Comparison of ENCODE assay signal across 1 cellular context in genomic region chr11:19978668-19979518, GRCh38.
TF ChIP-seq lines count a peak whose summit lies in the region.

No MANE protein-coding gene starts in this region.

TF ChIP-seq in K562, 482 proteins besides CTCF, POLR2A, EP300 and RAD21 (continued from another document and continues in another):
- TF ChIP-seq USF1 (CRISPR knock-in tag; IDR thresholded peaks at IDR 0.05), result no peak
- TF ChIP-seq NR4A1 (CRISPR knock-in tag; IDR thresholded peaks at IDR 0.05), result no peak
- TF ChIP-seq NR4A1 (tag; IDR thresholded peaks at IDR 0.05), result peak; percentile 70; the same call in 1 of the 2 replicates
- TF ChIP-seq RHOXF2B (CRISPR knock-in tag; conservative IDR thresholded peaks at IDR 0.05), result 0 out of 2 replicates have a peak, but pooled peaks have one; percentile 87
- no peak for TF ChIP-seq SIN3B (IDR thresholded peaks at IDR 0.05; ENCODE audit: low read depth)
- TF ChIP-seq ZNF253 (CRISPR knock-in tag; conservative IDR thresholded peaks at IDR 0.05), result no peak
- no peak for TF ChIP-seq CREB1 (IDR thresholded peaks at IDR 0.05)
- TF ChIP-seq CREB1 (CRISPR knock-in tag; IDR thresholded peaks at IDR 0.05), result no peak
- no peak for TF ChIP-seq ZNF695 (CRISPR knock-in tag; IDR thresholded peaks at IDR 0.05)
- TF ChIP-seq EP400 (IDR thresholded peaks at IDR 0.05), result peak; percentile 74
- no peak for TF ChIP-seq ELF4 (CRISPR knock-in tag; IDR thresholded peaks at IDR 0.05)
- no peak for TF ChIP-seq SRSF1 (IDR thresholded peaks at IDR 0.05; ENCODE audit: low read depth, low read length)
- TF ChIP-seq PBX2 (CRISPR knock-in tag; IDR thresholded peaks at IDR 0.05; ENCODE audit: low read depth), result no peak
- TF ChIP-seq PBX2 (tag; conservative IDR thresholded peaks at IDR 0.05; ENCODE audit: low read depth), result peak; percentile 30; the same call in 1 of the 2 replicates
- no peak for TF ChIP-seq SLC30A9 (CRISPR knock-in tag; IDR thresholded peaks at IDR 0.05)
- TF ChIP-seq, protein P1, sequence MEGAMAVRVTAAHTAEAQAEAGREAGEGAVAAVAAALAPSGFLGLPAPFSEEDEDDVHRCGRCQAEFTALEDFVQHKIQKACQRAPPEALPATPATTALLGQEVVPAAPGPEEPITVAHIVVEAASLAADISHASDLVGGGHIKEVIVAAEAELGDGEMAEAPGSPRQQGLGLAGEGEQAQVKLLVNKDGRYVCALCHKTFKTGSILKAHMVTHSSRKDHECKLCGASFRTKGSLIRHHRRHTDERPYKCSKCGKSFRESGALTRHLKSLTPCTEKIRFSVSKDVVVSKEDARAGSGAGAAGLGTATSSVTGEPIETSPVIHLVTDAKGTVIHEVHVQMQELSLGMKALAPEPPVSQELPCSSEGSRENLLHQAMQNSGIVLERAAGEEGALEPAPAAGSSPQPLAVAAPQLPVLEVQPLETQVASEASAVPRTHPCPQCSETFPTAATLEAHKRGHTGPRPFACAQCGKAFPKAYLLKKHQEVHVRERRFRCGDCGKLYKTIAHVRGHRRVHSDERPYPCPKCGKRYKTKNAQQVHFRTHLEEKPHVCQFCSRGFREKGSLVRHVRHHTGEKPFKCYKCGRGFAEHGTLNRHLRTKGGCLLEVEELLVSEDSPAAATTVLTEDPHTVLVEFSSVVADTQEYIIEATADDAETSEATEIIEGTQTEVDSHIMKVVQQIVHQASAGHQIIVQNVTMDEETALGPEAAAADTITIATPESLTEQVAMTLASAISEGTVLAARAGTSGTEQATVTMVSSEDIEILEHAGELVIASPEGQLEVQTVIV (CRISPR knock-in tag; IDR thresholded peaks at IDR 0.05; ENCODE audit: borderline replicate concordance), result peak; percentile 74; the same call in 1 of the 2 replicates
- no peak for TF ChIP-seq ZNF445 (CRISPR knock-in tag; IDR thresholded peaks at IDR 0.05; ENCODE audit: low read depth)
- TF ChIP-seq, protein P2, sequence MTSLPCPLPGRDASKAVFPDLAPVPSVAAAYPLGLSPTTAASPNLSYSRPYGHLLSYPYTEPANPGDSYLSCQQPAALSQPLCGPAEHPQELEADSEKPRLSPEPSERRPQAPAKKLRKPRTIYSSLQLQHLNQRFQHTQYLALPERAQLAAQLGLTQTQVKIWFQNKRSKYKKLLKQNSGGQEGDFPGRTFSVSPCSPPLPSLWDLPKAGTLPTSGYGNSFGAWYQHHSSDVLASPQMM (CRISPR knock-in tag; IDR thresholded peaks at IDR 0.05), result no peak
- no peak for TF ChIP-seq SNAPC5 (CRISPR knock-in tag; IDR thresholded peaks at IDR 0.05)
- TF ChIP-seq, protein P3, sequence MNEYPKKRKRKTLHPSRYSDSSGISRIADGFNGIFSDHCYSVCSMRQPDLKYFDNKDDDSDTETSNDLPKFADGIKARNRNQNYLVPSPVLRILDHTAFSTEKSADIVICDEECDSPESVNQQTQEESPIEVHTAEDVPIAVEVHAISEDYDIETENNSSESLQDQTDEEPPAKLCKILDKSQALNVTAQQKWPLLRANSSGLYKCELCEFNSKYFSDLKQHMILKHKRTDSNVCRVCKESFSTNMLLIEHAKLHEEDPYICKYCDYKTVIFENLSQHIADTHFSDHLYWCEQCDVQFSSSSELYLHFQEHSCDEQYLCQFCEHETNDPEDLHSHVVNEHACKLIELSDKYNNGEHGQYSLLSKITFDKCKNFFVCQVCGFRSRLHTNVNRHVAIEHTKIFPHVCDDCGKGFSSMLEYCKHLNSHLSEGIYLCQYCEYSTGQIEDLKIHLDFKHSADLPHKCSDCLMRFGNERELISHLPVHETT (CRISPR knock-in tag; conservative IDR thresholded peaks at IDR 0.05 in 1 of 2, IDR thresholded peaks at IDR 0.05 in 1 of 2), result peak in 1 of 2 experiments; percentile 88; a peak in 2 of 4 replicates
- TF ChIP-seq, protein P4, sequence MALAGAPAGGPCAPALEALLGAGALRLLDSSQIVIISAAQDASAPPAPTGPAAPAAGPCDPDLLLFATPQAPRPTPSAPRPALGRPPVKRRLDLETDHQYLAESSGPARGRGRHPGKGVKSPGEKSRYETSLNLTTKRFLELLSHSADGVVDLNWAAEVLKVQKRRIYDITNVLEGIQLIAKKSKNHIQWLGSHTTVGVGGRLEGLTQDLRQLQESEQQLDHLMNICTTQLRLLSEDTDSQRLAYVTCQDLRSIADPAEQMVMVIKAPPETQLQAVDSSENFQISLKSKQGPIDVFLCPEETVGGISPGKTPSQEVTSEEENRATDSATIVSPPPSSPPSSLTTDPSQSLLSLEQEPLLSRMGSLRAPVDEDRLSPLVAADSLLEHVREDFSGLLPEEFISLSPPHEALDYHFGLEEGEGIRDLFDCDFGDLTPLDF (CRISPR knock-in tag; IDR thresholded peaks at IDR 0.05), result no peak
- peak in 1 of 2 experiments; percentile 42; a peak in 1 of 4 replicates for TF ChIP-seq RCOR1 (IDR thresholded peaks at IDR 0.05; ENCODE audit: borderline replicate concordance in 1 of 2, low read depth in 2 of 2, low read length in 2 of 2)
- no peak for TF ChIP-seq CBX1 (IDR thresholded peaks at IDR 0.05; ENCODE audit: low read depth)
- TF ChIP-seq COPS2 (conservative IDR thresholded peaks at IDR 0.05), result no peak
- no peak for TF ChIP-seq ZNF551 (CRISPR knock-in tag; IDR thresholded peaks at IDR 0.05)
- TF ChIP-seq E2F3 (CRISPR knock-in tag; IDR thresholded peaks at IDR 0.05), result no peak
- no peak for TF ChIP-seq ZNF436 (CRISPR knock-in tag; IDR thresholded peaks at IDR 0.05)
- peak; percentile 53 for TF ChIP-seq ZNF699 (CRISPR knock-in tag; IDR thresholded peaks at IDR 0.05; ENCODE audit: insufficient replicate concordance)
- no peak for TF ChIP-seq RBM14 (IDR thresholded peaks at IDR 0.05; ENCODE audit: borderline replicate concordance, insufficient read depth, low read depth, low read length)
- TF ChIP-seq YY1 (IDR thresholded peaks at IDR 0.05; ENCODE audit: borderline replicate concordance in 1 of 3, control insufficient read depth in 1 of 3, extremely low read depth in 1 of 3, insufficient read depth in 3 of 3, insufficient read length in 1 of 3, insufficient replicate concordance in 2 of 3, low read depth in 1 of 3, low read length in 2 of 3), result no peak
- TF ChIP-seq AFF4 (CRISPR knock-in tag; IDR thresholded peaks at IDR 0.05), result no peak
- TF ChIP-seq ZNF717 (CRISPR knock-in tag; IDR thresholded peaks at IDR 0.05), result no peak
- no peak for TF ChIP-seq SRSF7 (optimal IDR thresholded peaks at IDR 0.05; ENCODE audit: low read depth, low read length)
- TF ChIP-seq CEBPG (CRISPR knock-in tag; IDR thresholded peaks at IDR 0.05), result peak; percentile 99
- TF ChIP-seq CEBPG (tag; conservative IDR thresholded peaks at IDR 0.05 in 1 of 2, IDR thresholded peaks at IDR 0.05 in 1 of 2), result peak; percentile 98 to 100
- TF ChIP-seq, protein P5, sequence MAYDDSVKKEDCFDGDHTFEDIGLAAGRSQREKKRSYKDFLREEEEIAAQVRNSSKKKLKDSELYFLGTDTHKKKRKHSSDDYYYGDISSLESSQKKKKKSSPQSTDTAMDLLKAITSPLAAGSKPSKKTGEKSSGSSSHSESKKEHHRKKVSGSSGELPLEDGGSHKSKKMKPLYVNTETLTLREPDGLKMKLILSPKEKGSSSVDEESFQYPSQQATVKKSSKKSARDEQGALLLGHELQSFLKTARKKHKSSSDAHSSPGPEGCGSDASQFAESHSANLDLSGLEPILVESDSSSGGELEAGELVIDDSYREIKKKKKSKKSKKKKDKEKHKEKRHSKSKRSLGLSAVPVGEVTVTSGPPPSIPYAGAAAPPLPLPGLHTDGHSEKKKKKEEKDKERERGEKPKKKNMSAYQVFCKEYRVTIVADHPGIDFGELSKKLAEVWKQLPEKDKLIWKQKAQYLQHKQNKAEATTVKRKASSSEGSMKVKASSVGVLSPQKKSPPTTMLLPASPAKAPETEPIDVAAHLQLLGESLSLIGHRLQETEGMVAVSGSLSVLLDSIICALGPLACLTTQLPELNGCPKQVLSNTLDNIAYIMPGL (CRISPR knock-in tag; IDR thresholded peaks at IDR 0.05), result no peak
- peak; percentile 90 for TF ChIP-seq BRD4 (IDR thresholded peaks at IDR 0.05)
